Comparison of ENCODE assay signal across 11 cellular contexts in genomic region chr5:76954383-76954763, GRCh38. TPM values are rescaled to one million over a fixed set of nuclear protein-coding genes. Genes with fewer than 3 reads are reported as not detected.
DNase-seq lines count a peak whose midpoint lies in the region; ATAC-seq and TF ChIP-seq lines count a peak whose summit lies in the region.
"Had no signal": no experiment of that assay in that cellular context is flagged by ENCODE, and none has a peak within 500 bp of the region (broad histone marks: within the 10 kb centered on the region; RNA-seq: fewer than 3 reads in every experiment).

No MANE protein-coding gene starts in this region.

- no peaks in the 10 kb centered on the region for H3K36me3 ChIP-seq in kidney epithelial cell (ENCODE audit: control insufficient read depth, insufficient read depth, low read length)
- H3K36me3 ChIP-seq: MG63 had no signal

- H3K27me3 ChIP-seq in kidney epithelial cell (ENCODE audit: control insufficient read depth, insufficient read depth, low read length), result peaks cover 19% of the 10 kb centered on the region

- H3K4me1 Mint-ChIP-seq in T-helper 2 cell treated with Interferon-gamma antibody and Interleukin-4, amounts not matched to agents 5 μg/mL and 100 μg/mL, for 36 hours (ENCODE audit: low read depth), result peaks cover 6% of the 10 kb centered on the region

- H3K36me3 Mint-ChIP-seq in T-helper 2 cell treated with Interferon-gamma antibody and Interleukin-4, amounts not matched to agents 5 μg/mL and 100 μg/mL, for 36 hours (ENCODE audit: low read depth), result peaks cover 1% of the 10 kb centered on the region

- TF ChIP-seq CTCF in astrocyte of the spinal cord (IDR thresholded peaks at IDR 0.05; ENCODE audit: low read depth, low read length) (no peak), kidney epithelial cell (IDR thresholded peaks at IDR 0.05; ENCODE audit: insufficient read depth, low read length, poor library complexity, severe bottlenecking) (no peak)

- H3K4me3 ChIP-seq in astrocyte of the spinal cord (ENCODE audit: low read depth, low read length), result peak overlapping the region; percentile 51
- peak overlapping the region; percentile 57 for H3K4me3 ChIP-seq in kidney epithelial cell (ENCODE audit: low read depth, low read length)
- peak overlapping the region in 6 of 7 experiments; percentile 15 to 25 (median 22) for H3K4me3 ChIP-seq in skin epidermis

- H3K27ac Mint-ChIP-seq in T-helper 2 cell treated with Interferon-gamma antibody and Interleukin-4, amounts not matched to agents 5 μg/mL and 100 μg/mL, for 36 hours, result no peak overlapping the region

- H3K4me3 Mint-ChIP-seq in T-helper 2 cell treated with Interferon-gamma antibody and Interleukin-4, amounts not matched to agents 5 μg/mL and 100 μg/mL, for 36 hours, result peak overlapping the region; percentile 18

- ATAC-seq in GM21367 (IDR thresholded peaks at IDR 0.05; ENCODE audit: unreplicated experiment), result no peak

- no peaks in the 10 kb centered on the region for H3K9me3 Mint-ChIP-seq in T-helper 2 cell treated with Interferon-gamma antibody and Interleukin-4, amounts not matched to agents 5 μg/mL and 100 μg/mL, for 36 hours

- DNase-seq in T-helper 2 cell treated with Interferon-gamma antibody and Interleukin-4, amounts not matched to agents 5 μg/mL and 100 μg/mL, for 36 hours (ENCODE audit: low spot score), result no peak
- no peak for DNase-seq in T-helper 2 cell
- DNase-seq in astrocyte of the spinal cord (ENCODE audit: low read depth, low spot score), result no peak
- DNase-seq in kidney epithelial cell (ENCODE audit: low read depth), result no peak
- DNase-seq in GM19238 (ENCODE audit: insufficient read length, low spot score), result no peak
- DNase-seq in SHP77 (lab: John Stamatoyannopoulos, UW), result no peak
- DNase-seq: NCI-H748 treated with DMSO at 0.1 percent for 48 hours had no signal

- in situ Hi-C loops in astrocyte of the spinal cord (cut with HindIII; ENCODE audit: low sequenced_read_pairs), result no loop called here

- H3K27me3 Mint-ChIP-seq in T-helper 2 cell treated with Interferon-gamma antibody and Interleukin-4, amounts not matched to agents 5 μg/mL and 100 μg/mL, for 36 hours (ENCODE audit: low read depth), result peaks cover 68% of the 10 kb centered on the region

- H3K27ac ChIP-seq in skin epidermis, result no peak overlapping the region

RNA-seq across cellular contexts. Expression of gene CRHBP, which starts 1.5 kb away (rescaled TPM):
- total RNA-seq in kidney epithelial cell, result not detected in 2 replicates
- total RNA-seq: dermis microvascular lymphatic vessel endothelial cell had no signal
